7 cellular contexts compared by ENCODE assay signal in the genomic region with DNA sequence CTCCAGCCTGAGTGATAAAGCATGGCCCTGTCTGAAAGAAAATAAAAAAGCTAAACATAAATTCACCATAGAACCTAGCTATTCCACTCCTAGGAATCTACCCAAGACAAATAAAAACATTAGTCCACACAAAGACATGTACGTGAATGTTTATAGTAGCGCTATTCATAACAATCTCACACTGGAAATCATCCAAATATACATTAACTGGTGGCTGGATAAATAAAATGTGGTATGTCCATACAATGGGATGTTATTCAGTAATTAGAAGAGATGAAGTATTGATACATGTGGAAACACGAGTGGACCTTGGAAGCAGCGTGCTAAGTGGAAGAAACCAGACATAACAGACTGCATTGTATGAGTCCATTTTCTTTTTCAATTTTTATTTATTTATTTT. TPM values are rescaled to one million over a fixed set of nuclear protein-coding genes. Genes with fewer than 3 reads are reported as not detected.
"Had no signal": no experiment of that assay in that cellular context is flagged by ENCODE, and none has a peak within 500 bp of the region (broad histone marks: within the 10 kb centered on the region; RNA-seq: fewer than 3 reads in every experiment).

No MANE protein-coding gene starts in this region.

- DNase-seq: H9, HCEC 1CT, HFFc6 had no signal

- H3K4me3 Mint-ChIP-seq: GM23338, H9, HFFc6, IgD-negative memory B cell had no signal

- H3K4me3 ChIP-seq: GM23338 had no signal

- H3K36me3 Mint-ChIP-seq: IgD-negative memory B cell had no signal

- H3K27ac Mint-ChIP-seq: GM23338, H9, HFFc6, IgD-negative memory B cell had no signal

- H3K9me3 Mint-ChIP-seq: GM23338, H9, HFFc6, IgD-negative memory B cell had no signal

- H3K27ac ChIP-seq: HL-60 had no signal

RNA-seq across cellular contexts. Expression of a gene that starts 29.7 kb away (rescaled TPM):
- total RNA-seq: HFFc6, HT1080 had no signal
